Comparison of ENCODE assay signal across 19 cellular contexts in genomic region chr5:57202811-57203210, GRCh38.
"Had no signal": no experiment of that assay in that cellular context is flagged by ENCODE, and none has a peak within 500 bp of the region (broad histone marks: within the 10 kb centered on the region; RNA-seq: fewer than 3 reads in every experiment).

No MANE protein-coding gene starts in this region.

- H3K4me3 Mint-ChIP-seq: activated T-helper 1 cell treated with anti-CD3 and anti-CD28 coated beads, Interleukin-12 subunit alpha, Interleukin-12 subunit beta, Interleukin-2, Interleukin-4 antibody, amounts not matched to agents 30 ng/mL and 10 ng/mL and 1 ng/mL, durations not matched to agents 14 hours and 24 hours and 36 hours; nephron had no signal

- H3K4me3 ChIP-seq: heart right ventricle, right atrium auricular region, transverse colon, vagina had no signal

- H3K36me3 ChIP-seq: brain microvascular endothelial cell, right atrium auricular region, transverse colon, vagina had no signal

- DNase-seq: activated CD4-positive, alpha-beta T cell treated with anti-CD3 and anti-CD28 coated beads for 1 hour; aorta; brain microvascular endothelial cell; cerebellar nuclear complex; effector CD4-positive, alpha-beta T cell; heart right ventricle; mesendoderm; nucleus accumbens; stimulated activated CD4-positive, alpha-beta T cell treated with anti-CD3 and anti-CD28 coated beads, Interleukin-2, amount 100 ng/mL, for 24 hours; stimulated activated naive CD8-positive, alpha-beta T cell treated with anti-CD3 and anti-CD28 coated beads, Interleukin-15, Interleukin-2, amounts not matched to agents 100 U/mL and 50 U/mL, for 24 hours; substantia nigra; SW 1271; transverse colon; WERI-Rb-1 had no signal

- H3K9me3 ChIP-seq: heart right ventricle, right atrium auricular region, transverse colon, vagina had no signal

- H3K4me1 Mint-ChIP-seq: nephron had no signal

- ATAC-seq: esophagus mucosa; heart right ventricle; stimulated activated naive CD8-positive, alpha-beta T cell treated with anti-CD3 and anti-CD28 coated beads, Interleukin-15, Interleukin-2, amounts not matched to agents 100 U/mL and 50 U/mL, for 24 hours had no signal

- H3K9me3 Mint-ChIP-seq: activated T-helper 1 cell treated with anti-CD3 and anti-CD28 coated beads, Interleukin-12 subunit alpha, Interleukin-12 subunit beta, Interleukin-2, Interleukin-4 antibody, amounts not matched to agents 30 ng/mL and 10 ng/mL and 1 ng/mL, durations not matched to agents 14 hours and 24 hours and 36 hours; nephron had no signal

- H3K27me3 ChIP-seq: brain microvascular endothelial cell, heart right ventricle, right atrium auricular region, transverse colon, vagina had no signal

- H3K27ac Mint-ChIP-seq: activated T-helper 1 cell treated with anti-CD3 and anti-CD28 coated beads, Interleukin-12 subunit alpha, Interleukin-12 subunit beta, Interleukin-2, Interleukin-4 antibody, amounts not matched to agents 30 ng/mL and 10 ng/mL and 1 ng/mL, durations not matched to agents 14 hours and 24 hours and 36 hours; nephron had no signal

- H3K27ac ChIP-seq: brain microvascular endothelial cell, heart right ventricle, right atrium auricular region, transverse colon, vagina, WERI-Rb-1 had no signal
